In genomic region chr6:161242779-161243693, GRCh38 we compare ENCODE assay signal across 8 cellular contexts. TPM values are rescaled to one million over a fixed set of nuclear protein-coding genes. Genes with fewer than 3 reads are reported as not detected.
DNase-seq lines count a peak whose midpoint lies in the region; ATAC-seq, FAIRE-seq and TF ChIP-seq lines count a peak whose summit lies in the region.

No MANE protein-coding gene starts in this region.

- no peak overlapping the region for H2AFZ ChIP-seq in HepG2 (ENCODE audit: low read length)
- no peak overlapping the region for H2AFZ ChIP-seq in OCI-LY7 (ENCODE audit: low read length)

- H3K79me2 ChIP-seq in HepG2 (ENCODE audit: insufficient read depth, low read length) (no peaks in the 10 kb centered on the region), OCI-LY7 (ENCODE audit: insufficient read depth, low read depth, low read length) (no peaks in the 10 kb centered on the region)

- no peaks in the 10 kb centered on the region for H4K20me1 ChIP-seq in HepG2 (ENCODE audit: insufficient read depth, low read length)
- no peaks in the 10 kb centered on the region for H4K20me1 ChIP-seq in OCI-LY7 (ENCODE audit: insufficient read depth, low read length)

- no peaks in the 10 kb centered on the region for H3K36me3 ChIP-seq in HepG2 (replicated peaks in 1 of 2; ENCODE audit: control insufficient read depth in 1 of 2, insufficient read depth in 2 of 2, low read length in 2 of 2)
- H3K36me3 ChIP-seq in OCI-LY7 (ENCODE audit: insufficient read depth, low read length): no peaks in the 10 kb centered on the region

- H3K27ac ChIP-seq in angular gyrus (ENCODE audit: low read depth, low read length) (peak overlapping the region; percentile 57), HepG2 (ENCODE audit: extremely low read length, insufficient read depth, low read length) (no peak overlapping the region), OCI-LY7 (ENCODE audit: low read depth, low read length, poor library complexity, severe bottlenecking) (no peak overlapping the region)

- H3K4me2 ChIP-seq in HepG2 (ENCODE audit: low read depth, low read length) (no peak overlapping the region), OCI-LY7 (ENCODE audit: low read length) (no peak overlapping the region)

- TF ChIP-seq EP300 in HepG2 (IDR thresholded peaks at IDR 0.05; ENCODE audit: low read depth in 2 of 2, low read length in 2 of 2) (no peak), HepG2 (CRISPR knock-in tag; IDR thresholded peaks at IDR 0.05; ENCODE audit: borderline replicate concordance) (no peak)

- H3K9me3 ChIP-seq in HepG2 (ENCODE audit: low read length) (no peaks in the 10 kb centered on the region), OCI-LY7 (ENCODE audit: low read length) (no peaks in the 10 kb centered on the region)

- WGBS in HepG2 (ENCODE audit: low lambda C conversion rate): 25% methylated on average over 22 of the region's 28 CpGs

- intact Hi-C loops in activated CD4-positive, alpha-beta T cell treated with anti-CD3 and anti-CD28 coated beads for 36 hours (cut with DNase I, micrococcal nuclease): no loop called here
- intact Hi-C loops in HepG2 (cut with micrococcal nuclease; ENCODE audit: unreplicated experiment): no loop called here
- intact Hi-C loops in OCI-LY7 (cut with micrococcal nuclease; ENCODE audit: unreplicated experiment): no loop called here

- no peak overlapping the region for H3K9ac ChIP-seq in HepG2 (ENCODE audit: insufficient read depth, low read depth, low read length)

- in situ Hi-C loops in HepG2 (cut with HindIII; ENCODE audit: extremely low pct_ligation_motif_present, low pct_unique_long_range_greater_than_20kb): no loop called here

- peak; percentile 33 for DNase-seq in activated CD4-positive, alpha-beta T cell treated with anti-CD3 and anti-CD28 coated beads for 36 hours
- DNase-seq in activated CD4-positive, alpha-beta T cell treated with anti-CD3 and anti-CD28 coated beads, Interleukin-2, amount 50 U/mL, for 1 hour: no peak
- DNase-seq in HepG2 (ENCODE audit: low spot score) (no peak), superior temporal gyrus (ENCODE audit: extremely low spot score) (peak; percentile 67), glomerular visceral epithelial cell (ENCODE audit: extremely low spot score) (no peak), OCI-LY7 (ENCODE audit: low spot score) (no peak), NCI-H2196 (lab: John Stamatoyannopoulos, UW; ENCODE audit: unreplicated experiment) (no peak)

- no peak for TF ChIP-seq POLR2A in HepG2 (IDR thresholded peaks at IDR 0.05; ENCODE audit: insufficient read depth in 1 of 2, low read depth in 2 of 2, low read length in 2 of 2)

- no peak for FAIRE-seq in HepG2 (lab: Jason Lieb, UNC)

- H3K4me1 ChIP-seq in HepG2 (ENCODE audit: insufficient read depth, low read length) (no peaks in the 10 kb centered on the region), OCI-LY7 (ENCODE audit: insufficient read depth, low read length, poor library complexity, severe bottlenecking) (no peaks in the 10 kb centered on the region)

- peak; percentile 26 for ATAC-seq in activated CD4-positive, alpha-beta T cell treated with anti-CD3 and anti-CD28 coated beads for 36 hours
- no peak for ATAC-seq in HepG2

- H3K4me3 Mint-ChIP-seq in activated CD4-positive, alpha-beta T cell treated with anti-CD3 and anti-CD28 coated beads for 36 hours: no peak overlapping the region

- POLR2A ChIA-PET in activated CD4-positive, alpha-beta T cell treated with anti-CD3 and anti-CD28 coated beads for 36 hours (lab: Charles Lee): no interaction called here
- POLR2A ChIA-PET in HepG2 (lab: Yijun Ruan, JAX): no interaction called here
- POLR2A ChIA-PET in OCI-LY7 (lab: Charles Lee): interaction anchor here (0.6 kb wide), 1 partner anchor 249 kb away, joined by 3 read pairs; no protein-coding TSS in a partner anchor

- TF ChIP-seq CTCF in HepG2 (CRISPR knock-in tag; IDR thresholded peaks at IDR 0.05): no peak
- no peak for TF ChIP-seq CTCF in OCI-LY7 (conservative IDR thresholded peaks at IDR 0.05; ENCODE audit: low read length)

- CTCF ChIA-PET in activated CD4-positive, alpha-beta T cell treated with anti-CD3 and anti-CD28 coated beads for 36 hours (lab: Charles Lee): interaction anchor here (0.7 kb wide), 1 partner anchor 296 kb away, joined by 4 read pairs; no protein-coding TSS in a partner anchor
- CTCF ChIA-PET in HepG2 (lab: Yijun Ruan, JAX; ENCODE audit: low intra/inter-chr PET ratio, low total read pairs): no interaction called here
- CTCF ChIA-PET in OCI-LY7 (lab: Charles Lee; ENCODE audit: unreplicated experiment): no interaction called here

- H3K4me3 ChIP-seq in HepG2 (replicated peaks in 1 of 3; ENCODE audit: insufficient read depth in 1 of 3, low read depth in 2 of 3, low read length in 3 of 3): no peak overlapping the region
- no peak overlapping the region for H3K4me3 ChIP-seq in OCI-LY7 (ENCODE audit: low read depth, low read length, poor library complexity, severe bottlenecking)

- H3K9me3 Mint-ChIP-seq in activated CD4-positive, alpha-beta T cell treated with anti-CD3 and anti-CD28 coated beads for 36 hours (ENCODE audit: low read depth): no peaks in the 10 kb centered on the region

- H3K27ac Mint-ChIP-seq in activated CD4-positive, alpha-beta T cell treated with anti-CD3 and anti-CD28 coated beads for 36 hours: no peak overlapping the region

- H3K27me3 ChIP-seq in HepG2 (ENCODE audit: control insufficient read depth in 1 of 2, insufficient read depth in 2 of 2, low read length in 2 of 2): peaks cover 2 to 16% of the 10 kb centered on the region in 2 experiments; a peak in 3 of 5 replicates

- no TSS peak for BruUV-seq in HepG2 (replicated peaks; lab: Mats Ljungman, UMichigan)
- BruUV-seq in OCI-LY7 (replicated peaks; lab: Mats Ljungman, UMichigan): no TSS peak

- H3K4me1 Mint-ChIP-seq in activated CD4-positive, alpha-beta T cell treated with anti-CD3 and anti-CD28 coated beads for 36 hours: peaks cover 8% of the 10 kb centered on the region

- H3K36me3 Mint-ChIP-seq in activated CD4-positive, alpha-beta T cell treated with anti-CD3 and anti-CD28 coated beads for 36 hours (ENCODE audit: low read depth): peaks cover 4% of the 10 kb centered on the region

- no peak for TF ChIP-seq RAD21 in HepG2 (CRISPR knock-in tag; IDR thresholded peaks at IDR 0.05)

- no peaks in the 10 kb centered on the region for H3K27me3 Mint-ChIP-seq in activated CD4-positive, alpha-beta T cell treated with anti-CD3 and anti-CD28 coated beads for 36 hours

- H3K9me2 ChIP-seq in OCI-LY7 (ENCODE audit: insufficient read depth, low read length): no peaks in the 10 kb centered on the region

TF ChIP-seq in HepG2, 621 proteins besides CTCF, POLR2A, EP300 and RAD21 (continues in another document):
- 0 out of 2 replicates have a peak, but pooled peaks have one; percentile 55 for TF ChIP-seq CEBPB (IDR thresholded peaks at IDR 0.05; ENCODE audit: borderline replicate concordance, low read depth, low read length)
- peak; percentile 90 for TF ChIP-seq ZNF768 (CRISPR knock-in tag; IDR thresholded peaks at IDR 0.05)

RNA-seq across cellular contexts. Expression of gene AGPAT4, which starts 30.8 kb away (rescaled TPM):
- total RNA-seq in activated CD4-positive, alpha-beta T cell treated with anti-CD3 and anti-CD28 coated beads for 36 hours: 1 to 10 TPM; 4.7 to 5.0 TPM
- 0.04 and 0.07 TPM in 2 replicates for total RNA-seq in HepG2 (2016; rRNA removed; fragmentation: Illumina TruSeq; extraction: Trizol)
- under 0.01 TPM in 1 of 2 replicates, not detected in the other for total RNA-seq in HepG2 (2016; cell fraction: cytosol; rRNA removed; fragmentation: Illumina TruSeq; extraction: Trizol; ENCODE audit: low read depth)
- total RNA-seq in HepG2 (2016; cell fraction: insoluble cytoplasmic fraction; rRNA removed; fragmentation: Illumina TruSeq; extraction: Trizol): 0.04 TPM in 2 replicates
- total RNA-seq in HepG2 (2016; cell fraction: membrane; rRNA removed; fragmentation: Illumina TruSeq; extraction: Trizol): 0.03 and 0.22 TPM in 2 replicates
- total RNA-seq in HepG2 (2016; cell fraction: nucleus; rRNA removed; fragmentation: Illumina TruSeq; extraction: Trizol): 0.12 and 0.19 TPM in 2 replicates
- 0.13 and 0.20 TPM in 2 replicates for polyA plus RNA-seq in HepG2 (2011; rRNA removed)
- polyA plus RNA-seq in HepG2 (2011; cell fraction: cytosol; rRNA removed): 0.03 and 0.10 TPM in 2 replicates
- polyA plus RNA-seq in HepG2 (2011; cell fraction: nucleus; rRNA removed): 0.39 and 0.40 TPM in 2 replicates
- 0.12 and 0.33 TPM in 2 replicates for polyA plus RNA-seq in HepG2 (2012)
- 0.06 TPM in 1 of 2 replicates, not detected in the other for polyA plus RNA-seq in HepG2 (2016; cell fraction: cytosol; fragmentation: Illumina TruSeq; extraction: Trizol; ENCODE audit: low read depth)
- polyA plus RNA-seq in HepG2 (2016; cell fraction: insoluble cytoplasmic fraction; fragmentation: Illumina TruSeq; extraction: Trizol; ENCODE audit: low read depth): not detected in 2 replicates
- polyA plus RNA-seq in HepG2 (2016; cell fraction: membrane; fragmentation: Illumina TruSeq; extraction: Trizol; ENCODE audit: low read depth): 0.10 TPM in 1 of 2 replicates, not detected in the other
- polyA plus RNA-seq in HepG2 (2016; cell fraction: nucleus; fragmentation: Illumina TruSeq; extraction: Trizol; ENCODE audit: insufficient read depth, low read depth): 0.08 and 0.33 TPM in 2 replicates
- 3.9 TPM in 1 of 2 replicates, not detected in the other for polyA minus RNA-seq in HepG2 (2011; rRNA and poly(A)+ RNA removed; ENCODE audit: low replicate concordance)
- not detected in 2 replicates for polyA minus RNA-seq in HepG2 (2011; cell fraction: cytosol; rRNA and poly(A)+ RNA removed)
- polyA minus RNA-seq in HepG2 (2011; cell fraction: nucleus; rRNA and poly(A)+ RNA removed): 0.52 and 1.2 TPM in 2 replicates
- 0.85 and 0.95 TPM in 2 replicates for total RNA-seq in OCI-LY7 (2014; rRNA removed; shearing (Covaris generic))
- 0.87 and 1.3 TPM in 2 replicates for total RNA-seq in OCI-LY7 (2022)

Comparison
In these comparisons a context has a peak if more than half of its experiments do, and no peak if none do; other contexts are left out.
1. DNase-seq: peak in activated CD4-positive, alpha-beta T cell treated with anti-CD3 and anti-CD28 coated beads for 36 hours (single experiment) and superior temporal gyrus (single experiment); none in activated CD4-positive, alpha-beta T cell treated with anti-CD3 and anti-CD28 coated beads, Interleukin-2, amount 50 U/mL, for 1 hour (single experiment), HepG2 (single experiment), glomerular visceral epithelial cell (single experiment), OCI-LY7 (single experiment) and NCI-H2196 (single experiment).